ENCODE assay signal across 8 cellular contexts in the genomic region with DNA sequence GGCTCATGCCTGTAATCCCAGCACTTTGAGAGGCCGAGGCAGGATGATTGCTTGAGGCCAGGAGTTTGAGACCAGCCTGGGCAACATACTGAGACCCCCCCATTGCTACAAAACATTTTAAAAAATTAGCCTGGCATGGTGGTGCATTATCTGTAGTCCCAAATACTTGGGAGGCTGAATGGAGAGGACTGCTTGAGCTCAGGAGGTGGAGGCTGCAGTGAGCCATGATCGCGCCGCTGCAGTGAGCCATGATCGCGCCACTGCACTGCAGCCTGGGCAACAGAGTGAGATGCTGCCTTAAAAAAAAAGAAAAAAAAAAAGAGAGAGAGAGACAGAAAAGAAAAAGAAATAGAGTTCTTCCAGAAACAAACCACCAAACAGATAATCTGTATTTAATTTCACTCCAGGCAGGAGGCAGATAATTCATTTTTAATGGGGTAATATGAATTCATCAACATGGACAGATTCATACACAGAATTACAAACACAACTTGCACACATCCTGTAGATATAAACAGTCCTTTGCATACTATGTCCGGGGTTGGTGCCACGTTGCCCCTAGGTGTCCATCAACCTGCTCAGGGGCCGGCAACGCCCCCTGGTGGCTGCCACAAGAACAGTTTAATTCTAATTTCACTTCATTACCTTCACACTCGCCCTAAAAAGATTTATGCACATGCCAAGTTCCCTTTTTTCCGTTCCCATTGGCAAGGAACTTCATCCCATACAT. TPM values are rescaled to one million over a fixed set of nuclear protein-coding genes. Genes with fewer than 3 reads are reported as not detected.
DNase-seq lines count a peak whose midpoint lies in the region; ATAC-seq and TF ChIP-seq lines count a peak whose summit lies in the region.

No MANE protein-coding gene starts in this region.

- H3K36me3 ChIP-seq in Karpas-422 (ENCODE audit: insufficient read depth, low read length) (no peaks in the 10 kb centered on the region), left ventricle myocardium inferior (peaks cover 12% of the 10 kb centered on the region)

- no peaks in the 10 kb centered on the region for H3K9me3 ChIP-seq in Karpas-422 (ENCODE audit: low read length)
- no peaks in the 10 kb centered on the region for H3K9me3 ChIP-seq in left ventricle myocardium inferior (replicated peaks)

- H3K27me3 ChIP-seq in Karpas-422 (ENCODE audit: low read length): no peaks in the 10 kb centered on the region
- H3K27me3 ChIP-seq in left ventricle myocardium inferior (ENCODE audit: low read depth): no peaks in the 10 kb centered on the region

- no peak overlapping the region for H3K4me3 Mint-ChIP-seq in activated naive CD4-positive, alpha-beta T cell treated with anti-CD3 and anti-CD28 coated beads, Interleukin-2, amount 50 U/mL, for 24 hours
- no peak overlapping the region for H3K4me3 Mint-ChIP-seq in stimulated activated memory B cell treated with anti-CD40 and anti-IgM and Interleukin-4, amounts not matched to agents 10 μg/mL and 1 μg/mL and 100 μg/mL, for 72 hours

- no peaks in the 10 kb centered on the region for H3K9me3 Mint-ChIP-seq in activated naive CD4-positive, alpha-beta T cell treated with anti-CD3 and anti-CD28 coated beads, Interleukin-2, amount 50 U/mL, for 24 hours
- H3K9me3 Mint-ChIP-seq in stimulated activated memory B cell treated with anti-CD40 and anti-IgM and Interleukin-4, amounts not matched to agents 10 μg/mL and 1 μg/mL and 100 μg/mL, for 72 hours: no peaks in the 10 kb centered on the region

- H3K4me1 ChIP-seq in Karpas-422 (ENCODE audit: low read length) (no peaks in the 10 kb centered on the region), left ventricle myocardium inferior (peaks cover 22% of the 10 kb centered on the region)

- no peaks in the 10 kb centered on the region for H4K20me1 ChIP-seq in Karpas-422 (ENCODE audit: insufficient read depth, low read depth, low read length)

- no peaks in the 10 kb centered on the region for H3K79me2 ChIP-seq in Karpas-422 (ENCODE audit: low read length)

- H3K4me3 ChIP-seq in Karpas-422 (ENCODE audit: low read length) (no peak overlapping the region), left ventricle myocardium inferior (no peak overlapping the region)

- peaks cover 2% of the 10 kb centered on the region for H3K36me3 Mint-ChIP-seq in activated naive CD4-positive, alpha-beta T cell treated with anti-CD3 and anti-CD28 coated beads, Interleukin-2, amount 50 U/mL, for 24 hours
- H3K36me3 Mint-ChIP-seq in stimulated activated memory B cell treated with anti-CD40 and anti-IgM and Interleukin-4, amounts not matched to agents 10 μg/mL and 1 μg/mL and 100 μg/mL, for 72 hours: no peaks in the 10 kb centered on the region

- intact Hi-C loops in Right ventricle myocardium inferior (cut with DNase I): loop anchor here (2.0 to 10.0 kb wide), 3 partner anchors 169 to 749 kb away; no protein-coding TSS in a partner anchor
- intact Hi-C loops in cardiac septum (cut with DNase I): loop anchor here (5.0 kb wide), 1 partner anchor 252 kb away; no protein-coding TSS in a partner anchor
- intact Hi-C loops in left ventricle myocardium inferior (cut with micrococcal nuclease): no loop called here

- H3K27me3 Mint-ChIP-seq in activated naive CD4-positive, alpha-beta T cell treated with anti-CD3 and anti-CD28 coated beads, Interleukin-2, amount 50 U/mL, for 24 hours: no peaks in the 10 kb centered on the region
- peaks cover 13% of the 10 kb centered on the region for H3K27me3 Mint-ChIP-seq in stimulated activated memory B cell treated with anti-CD40 and anti-IgM and Interleukin-4, amounts not matched to agents 10 μg/mL and 1 μg/mL and 100 μg/mL, for 72 hours

- peak; percentile 85 for TF ChIP-seq CTCF in left ventricle myocardium inferior (IDR thresholded peaks at IDR 0.05; ENCODE audit: borderline replicate concordance)

- H3K27ac ChIP-seq in Karpas-422 (ENCODE audit: low read length): no peak overlapping the region
- H3K27ac ChIP-seq in left ventricle myocardium inferior (replicated peaks): no peak overlapping the region

- ATAC-seq in Right ventricle myocardium inferior: peak; percentile 60
- ATAC-seq in stimulated activated memory B cell treated with anti-CD40 and anti-IgM and Interleukin-4, amounts not matched to agents 10 μg/mL and 1 μg/mL and 100 μg/mL, for 72 hours: no peak

- H3K27ac Mint-ChIP-seq in activated naive CD4-positive, alpha-beta T cell treated with anti-CD3 and anti-CD28 coated beads, Interleukin-2, amount 50 U/mL, for 24 hours: peak overlapping the region; percentile 74
- H3K27ac Mint-ChIP-seq in stimulated activated memory B cell treated with anti-CD40 and anti-IgM and Interleukin-4, amounts not matched to agents 10 μg/mL and 1 μg/mL and 100 μg/mL, for 72 hours: no peak overlapping the region

- DNase-seq in Right ventricle myocardium inferior (ENCODE audit: missing footprints) (no peak), cardiac septum (ENCODE audit: low spot score) (no peak), Karpas-422 (peak; percentile 76), SK-N-DZ (ENCODE audit: low spot score) (peak; percentile 60), left ventricle myocardium inferior (peak; percentile 48)
- DNase-seq in stimulated activated CD4-positive, alpha-beta T cell treated with anti-CD3 and anti-CD28 coated beads, Interleukin-12 subunit alpha, Interleukin-12 subunit beta, amount 100 ng/mL, for 4 hours: peak; percentile 54

- H3K4me1 Mint-ChIP-seq in activated naive CD4-positive, alpha-beta T cell treated with anti-CD3 and anti-CD28 coated beads, Interleukin-2, amount 50 U/mL, for 24 hours: peaks cover 32% of the 10 kb centered on the region
- peaks cover 15% of the 10 kb centered on the region for H3K4me1 Mint-ChIP-seq in stimulated activated memory B cell treated with anti-CD40 and anti-IgM and Interleukin-4, amounts not matched to agents 10 μg/mL and 1 μg/mL and 100 μg/mL, for 72 hours

- no peak overlapping the region for H3K4me2 ChIP-seq in Karpas-422 (ENCODE audit: low read depth, low read length, poor library complexity, severe bottlenecking)

- H2AFZ ChIP-seq in Karpas-422 (ENCODE audit: low read length): no peak overlapping the region

- H3K9ac ChIP-seq in Karpas-422 (ENCODE audit: low read length): no peak overlapping the region

- no peaks in the 10 kb centered on the region for H3K9me2 ChIP-seq in Karpas-422 (replicated peaks; ENCODE audit: insufficient read depth, low read length)

RNA-seq across cellular contexts. Expression of a gene that starts 15.9 kb away (rescaled TPM):
- 8.5 TPM for total RNA-seq in Right ventricle myocardium inferior
- total RNA-seq in cardiac septum: 9.2 TPM
- total RNA-seq in Karpas-422 (2014; rRNA removed; shearing (Covaris generic); ENCODE audit: low replicate concordance): not detected in 2 replicates
- polyA plus RNA-seq in SK-N-DZ (2014; cell fraction: cytosol; rRNA removed): 7.1 and 8.1 TPM in 2 replicates
- polyA plus RNA-seq in SK-N-DZ (2014; cell fraction: nucleus; rRNA removed): 2.5 and 3.2 TPM in 2 replicates
- total RNA-seq in left ventricle myocardium inferior: 8.7 TPM

RNA-seq across cellular contexts. Expression of a gene that starts 22.7 kb away (rescaled TPM):
- total RNA-seq in Right ventricle myocardium inferior: 7.4 TPM
- total RNA-seq in cardiac septum: 9.7 TPM
- total RNA-seq in Karpas-422 (2014; rRNA removed; shearing (Covaris generic); ENCODE audit: low replicate concordance): 6.4 and 10.0 TPM in 2 replicates
- polyA plus RNA-seq in SK-N-DZ (2014; cell fraction: cytosol; rRNA removed): 11.0 and 12.2 TPM in 2 replicates
- polyA plus RNA-seq in SK-N-DZ (2014; cell fraction: nucleus; rRNA removed): 1.4 and 13.1 TPM in 2 replicates
- 8.7 TPM for total RNA-seq in left ventricle myocardium inferior

Comparison
In these comparisons a context has a peak if more than half of its experiments do, and no peak if none do; other contexts are left out.
1. DNase-seq: peak in Karpas-422 (single experiment), SK-N-DZ (single experiment), left ventricle myocardium inferior (single experiment) and stimulated activated CD4-positive, alpha-beta T cell treated with anti-CD3 and anti-CD28 coated beads, Interleukin-12 subunit alpha, Interleukin-12 subunit beta, amount 100 ng/mL, for 4 hours (single experiment); none in Right ventricle myocardium inferior (single experiment) and cardiac septum (single experiment).